In the genomic region with DNA sequence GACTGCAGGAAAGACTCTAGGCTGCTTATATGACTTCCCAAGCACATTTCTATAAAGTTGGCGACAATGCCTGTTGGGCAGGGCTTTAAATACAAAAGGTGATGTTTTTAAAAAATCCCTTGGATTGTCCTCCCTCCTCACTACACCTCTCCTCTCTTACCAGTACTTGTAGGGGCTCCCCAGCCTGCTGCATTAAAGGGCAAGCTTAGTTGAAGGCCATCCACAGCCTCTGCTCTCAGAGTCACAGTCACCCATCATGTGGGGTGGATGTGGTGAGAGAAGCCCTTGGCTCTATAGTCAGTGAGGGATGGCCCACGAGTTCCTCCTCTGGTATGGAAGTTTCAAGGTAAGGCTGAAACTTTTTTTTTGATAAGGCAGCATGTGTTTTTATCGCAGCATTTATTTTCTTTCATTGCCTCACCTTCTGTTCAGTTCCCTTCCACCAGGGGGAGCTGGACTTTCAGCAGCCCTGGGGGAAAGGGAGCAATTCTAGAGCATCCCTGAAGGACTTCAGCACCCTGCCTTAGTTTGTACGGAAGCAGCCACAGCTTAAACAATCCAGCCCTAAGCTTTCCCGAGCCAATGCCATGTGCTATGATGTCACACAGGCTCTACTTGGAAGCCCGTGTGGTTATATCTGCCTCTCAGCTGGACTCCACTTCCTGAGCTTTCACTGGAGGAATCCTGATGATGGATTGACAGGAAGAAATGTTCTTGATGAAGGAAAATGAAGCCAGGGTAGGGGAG, we compare ENCODE assay signal across 8 cellular contexts.
A peak's percentile ranks its signal among the peaks of the same experiment; 100 is the strongest.
DNase-seq lines count a peak whose midpoint lies in the region; ATAC-seq, FAIRE-seq and TF ChIP-seq lines count a peak whose summit lies in the region.

No MANE protein-coding gene starts in this region.

- H3K27me3 ChIP-seq in RWPE2 (ENCODE audit: insufficient read depth, poor library complexity, severe bottlenecking) (peaks cover 5% of the 10 kb centered on the region), K562 (ENCODE audit: control insufficient read depth in 2 of 2, insufficient read depth in 2 of 2, low read length in 2 of 2) (no peaks in the 10 kb centered on the region), tibial artery (no peaks in the 10 kb centered on the region), uterus (no peaks in the 10 kb centered on the region)

- no peaks in the 10 kb centered on the region for H3K79me2 ChIP-seq in K562 (ENCODE audit: control insufficient read depth, insufficient read depth, low read length)

- ATAC-seq in GM18870 (IDR thresholded peaks at IDR 0.05; ENCODE audit: unreplicated experiment) = peak; percentile 57
- peak; percentile 80 for ATAC-seq in HG03175 (IDR thresholded peaks at IDR 0.05; ENCODE audit: unreplicated experiment)
- ATAC-seq in RWPE2 (ENCODE audit: low read depth) = peak; percentile 29; the same call in 1 of the 3 replicates
- peak; percentile 94 for ATAC-seq in K562

- H2AFZ ChIP-seq in K562 (ENCODE audit: low read depth, low read length) = no peak overlapping the region

- no peak overlapping the region for H3K27ac Mint-ChIP-seq in mesothelial cell of epicardium

- peak; percentile 63 for FAIRE-seq in K562 (lab: Jason Lieb, UNC)

- H3K4me1 Mint-ChIP-seq in mesothelial cell of epicardium = no peaks in the 10 kb centered on the region

- H3K9ac ChIP-seq in K562 (ENCODE audit: insufficient read depth in 1 of 2, low read depth in 2 of 2, low read length in 2 of 2) = no peak overlapping the region

- TF ChIP-seq RAD21 in K562 (CRISPR knock-in tag; conservative IDR thresholded peaks at IDR 0.05 in 1 of 2, IDR thresholded peaks at IDR 0.05 in 1 of 2) = peak; percentile 60 to 65

- H3K9me1 ChIP-seq in K562 (ENCODE audit: control insufficient read depth, insufficient read depth, low read length) = no peaks in the 10 kb centered on the region

- H3K27me3 Mint-ChIP-seq in mesothelial cell of epicardium (ENCODE audit: low read depth) = peaks cover 5% of the 10 kb centered on the region

- in situ Hi-C loops in Caki2 (cut with HindIII; ENCODE audit: low pct_unique_long_range_greater_than_20kb, low sequenced_read_pairs) (no loop called here), K562 (cut with MboI) (no loop called here)

- intact Hi-C loops in K562 (cut with micrococcal nuclease) = loop anchor here (1.0 to 10.0 kb wide), 3 partner anchors 109 to 642 kb away; no protein-coding TSS in a partner anchor
- intact Hi-C loops in tibial artery (cut with DNase I; ENCODE audit: low total_unique reads) = no loop called here
- intact Hi-C loops in uterus (cut with DNase I; ENCODE audit: low total_unique reads) = no loop called here

- H3K4me3 ChIP-seq in RWPE2 (ENCODE audit: severe bottlenecking) = no peak overlapping the region
- no peak overlapping the region for H3K4me3 ChIP-seq in K562
- H3K4me3 ChIP-seq in tibial artery = no peak overlapping the region
- H3K4me3 ChIP-seq in uterus = no peak overlapping the region

- H3K4me3 Mint-ChIP-seq in mesothelial cell of epicardium = no peak overlapping the region

- no peaks in the 10 kb centered on the region for H3K36me3 Mint-ChIP-seq in mesothelial cell of epicardium

- BruUV-seq in K562 (replicated peaks; lab: Mats Ljungman, UMichigan) = no TSS peak

- POLR2A ChIA-PET in K562 (lab: Yijun Ruan, JAX) = interaction anchor here (0.7 to 1.7 kb wide), 3 partner anchors 15 to 131 kb away, joined by 3 to 4 read pairs (median 3); no protein-coding TSS in a partner anchor

- H3K36me3 ChIP-seq in RWPE2 (ENCODE audit: low read depth) = no peaks in the 10 kb centered on the region
- no peaks in the 10 kb centered on the region for H3K36me3 ChIP-seq in K562 (ENCODE audit: control insufficient read depth, insufficient read depth, low read length)
- no peaks in the 10 kb centered on the region for H3K36me3 ChIP-seq in tibial artery
- H3K36me3 ChIP-seq in uterus = no peaks in the 10 kb centered on the region

- WGBS in K562 (ENCODE audit: insufficient coverage, low coverage, missing lambda C conversion rate) = 1% methylated on average over 6 of the region's 6 CpGs

- H4K20me1 ChIP-seq in K562 (replicated peaks; ENCODE audit: control insufficient read depth, insufficient read depth, low read length) = no peaks in the 10 kb centered on the region

- peak; percentile 3 for DNase-seq in Caki2 (ENCODE audit: low read depth)
- DNase-seq in RWPE2 (ENCODE audit: low spot score) = no peak
- DNase-seq in K562 (ENCODE audit: extremely low read depth in 1 of 4, low spot score in 3 of 4) = peak; percentile 57 to 69 (median 65)
- DNase-seq in mesothelial cell of epicardium (ENCODE audit: low spot score in 2 of 2, unreplicated experiment in 2 of 2) = no peak
- DNase-seq in tibial artery = no peak
- no peak for DNase-seq in uterus

- no peaks in the 10 kb centered on the region for H3K4me1 ChIP-seq in RWPE2 (ENCODE audit: insufficient read depth, poor library complexity, severe bottlenecking)
- H3K4me1 ChIP-seq in K562 (replicated peaks in 1 of 2; ENCODE audit: control insufficient read depth in 2 of 2, insufficient read depth in 2 of 2, low read length in 2 of 2) = no peaks in the 10 kb centered on the region
- H3K4me1 ChIP-seq in tibial artery = no peaks in the 10 kb centered on the region
- no peaks in the 10 kb centered on the region for H3K4me1 ChIP-seq in uterus

- no peak overlapping the region for H3K4me2 ChIP-seq in K562 (ENCODE audit: insufficient read depth, low read length)

- no peak for TF ChIP-seq EP300 in K562 (IDR thresholded peaks at IDR 0.05; ENCODE audit: low read length)

- H3K9me3 Mint-ChIP-seq in mesothelial cell of epicardium = no peaks in the 10 kb centered on the region

- CTCF ChIA-PET in K562 (lab: Yijun Ruan, JAX; ENCODE audit: low intra/inter-chr PET ratio) = interaction anchor here (0.6 to 1.5 kb wide), 3 partner anchors 109 to 645 kb away, joined by 5 read pairs; no protein-coding TSS in a partner anchor

- no peaks in the 10 kb centered on the region for H3K9me3 ChIP-seq in RWPE2 (ENCODE audit: severe bottlenecking)
- H3K9me3 ChIP-seq in K562 (replicated peaks; ENCODE audit: control insufficient read depth, insufficient read depth, low read depth, low read length) = no peaks in the 10 kb centered on the region
- no peaks in the 10 kb centered on the region for H3K9me3 ChIP-seq in tibial artery
- no peaks in the 10 kb centered on the region for H3K9me3 ChIP-seq in uterus

- H3K27ac ChIP-seq in RWPE2 (ENCODE audit: poor library complexity, severe bottlenecking) = no peak overlapping the region
- no peak overlapping the region for H3K27ac ChIP-seq in K562 (ENCODE audit: extremely low read depth, low read depth, low read length)
- no peak overlapping the region for H3K27ac ChIP-seq in tibial artery
- no peak overlapping the region for H3K27ac ChIP-seq in uterus

- TF ChIP-seq CTCF in RWPE2 (IDR thresholded peaks at IDR 0.05; ENCODE audit: poor library complexity, severe bottlenecking) = peak; percentile 75
- TF ChIP-seq CTCF in K562 (IDR thresholded peaks at IDR 0.05 in 2 of 3, conservative IDR thresholded peaks at IDR 0.05 in 1 of 3; ENCODE audit: insufficient read depth in 2 of 3, low read depth in 1 of 3, low read length in 3 of 3) = peak; percentile 71 to 88 (median 77)
- TF ChIP-seq CTCF in mesothelial cell of epicardium (IDR thresholded peaks at IDR 0.05; ENCODE audit: unreplicated experiment) = peak; percentile 68
- peak in 1 of 2 experiments; percentile 10 for TF ChIP-seq CTCF in tibial artery (IDR thresholded peaks at IDR 0.05)
- no peak for TF ChIP-seq CTCF in uterus (IDR thresholded peaks at IDR 0.05)

- TF ChIP-seq POLR2A in K562 (conservative IDR thresholded peaks at IDR 0.05) = no peak
- no peak for TF ChIP-seq POLR2A in uterus (IDR thresholded peaks at IDR 0.05)

TF ChIP-seq in K562, 482 proteins besides CTCF, POLR2A, EP300 and RAD21 (continues in another document):
- TF ChIP-seq, protein P1, sequence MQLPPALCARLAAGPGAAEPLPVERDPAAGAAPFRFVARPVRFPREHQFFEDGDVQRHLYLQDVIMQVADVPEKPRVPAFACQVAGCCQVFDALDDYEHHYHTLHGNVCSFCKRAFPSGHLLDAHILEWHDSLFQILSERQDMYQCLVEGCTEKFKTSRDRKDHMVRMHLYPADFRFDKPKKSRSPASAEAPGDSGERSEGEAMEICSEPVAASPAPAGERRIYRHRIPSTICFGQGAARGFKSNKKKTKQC (CRISPR knock-in tag; IDR thresholded peaks at IDR 0.05) = 0 out of 2 replicates have a peak, but pooled peaks have one; percentile 18
- TF ChIP-seq ZNF224 (CRISPR knock-in tag; IDR thresholded peaks at IDR 0.05) (no peak), LCOR (CRISPR knock-in tag; IDR thresholded peaks at IDR 0.05) (no peak), ARID3B (CRISPR knock-in tag; IDR thresholded peaks at IDR 0.05; ENCODE audit: borderline replicate concordance) (no peak), TEAD2 (tag; IDR thresholded peaks at IDR 0.05) (no peak), CEBPG (CRISPR knock-in tag; IDR thresholded peaks at IDR 0.05) (no peak), CEBPG (tag; conservative IDR thresholded peaks at IDR 0.05 in 1 of 2, IDR thresholded peaks at IDR 0.05 in 1 of 2) (0 out of 4 replicates have a peak, but pooled peaks of 1 of the 2 experiments have one; percentile 26), DEAF1 (CRISPR knock-in tag; IDR thresholded peaks at IDR 0.05) (0 out of 2 replicates have a peak, but pooled peaks have one; percentile 39)

Comparison
In these comparisons a context has a peak if more than half of its experiments do, and no peak if none do; other contexts are left out.
1. DNase-seq: peak in Caki2 (single experiment) and K562 (4 of 4); none in RWPE2 (single experiment), mesothelial cell of epicardium (0 of 2), tibial artery (0 of 2) and uterus (0 of 2).
2. ATAC-seq: peak in every context shown above with its lines; median percentile 94 in K562; 80 in HG03175; 57 in GM18870; 29 in RWPE2.
3. CTCF ChIP-seq: peak in RWPE2 (single experiment), K562 (3 of 3) and mesothelial cell of epicardium (single experiment); none in uterus (0 of 4).